ENCODE assay signal across 1 cellular context in the genomic region with DNA sequence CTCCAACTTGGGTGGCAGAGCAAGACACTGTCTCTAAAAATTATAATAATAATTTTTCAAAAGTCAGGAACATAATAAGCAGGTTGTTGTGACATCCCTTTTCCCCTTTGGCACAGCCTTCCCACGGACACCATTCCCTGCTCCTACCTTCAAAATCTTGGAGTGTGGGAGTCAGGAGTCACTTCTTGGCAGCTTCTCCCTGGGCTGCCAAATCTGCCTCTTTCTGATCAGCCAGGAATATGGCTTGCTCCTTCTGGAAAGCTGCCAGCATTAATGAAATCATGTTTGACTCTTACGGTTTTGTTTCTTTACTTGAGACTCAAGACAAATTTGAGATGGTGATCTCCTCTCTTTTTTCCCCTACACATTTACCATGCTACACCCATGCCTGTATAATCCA.
TF ChIP-seq lines count a peak whose summit lies in the region.

No MANE protein-coding gene starts in this region.

TF ChIP-seq in IMR-90, 13 proteins besides CTCF, POLR2A, EP300 and RAD21:
- TF ChIP-seq RFX5 (IDR thresholded peaks at IDR 0.05; ENCODE audit: low read depth, low read length) (no peak), FOS (IDR thresholded peaks at IDR 0.05; ENCODE audit: low read depth, low read length) (no peak), MXI1 (IDR thresholded peaks at IDR 0.05; ENCODE audit: borderline replicate concordance, low read depth, low read length) (no peak), CHD1 (IDR thresholded peaks at IDR 0.05; ENCODE audit: low read depth, low read length) (no peak), RCOR1 (IDR thresholded peaks at IDR 0.05; ENCODE audit: insufficient replicate concordance, low read length) (no peak), CEBPB (IDR thresholded peaks at IDR 0.05; ENCODE audit: low read depth, low read length) (no peak), BHLHE40 (IDR thresholded peaks at IDR 0.05; ENCODE audit: low read depth, low read length) (no peak), MAZ (IDR thresholded peaks at IDR 0.05; ENCODE audit: borderline replicate concordance, low read depth, low read length) (no peak), MAFK (IDR thresholded peaks at IDR 0.05; ENCODE audit: low read depth, low read length) (no peak), SMC3 (IDR thresholded peaks at IDR 0.05; ENCODE audit: low read depth, low read length) (no peak), NFE2L2 (IDR thresholded peaks at IDR 0.05; ENCODE audit: low read depth, low read length) (no peak)
- TF ChIP-seq, protein P1, sequence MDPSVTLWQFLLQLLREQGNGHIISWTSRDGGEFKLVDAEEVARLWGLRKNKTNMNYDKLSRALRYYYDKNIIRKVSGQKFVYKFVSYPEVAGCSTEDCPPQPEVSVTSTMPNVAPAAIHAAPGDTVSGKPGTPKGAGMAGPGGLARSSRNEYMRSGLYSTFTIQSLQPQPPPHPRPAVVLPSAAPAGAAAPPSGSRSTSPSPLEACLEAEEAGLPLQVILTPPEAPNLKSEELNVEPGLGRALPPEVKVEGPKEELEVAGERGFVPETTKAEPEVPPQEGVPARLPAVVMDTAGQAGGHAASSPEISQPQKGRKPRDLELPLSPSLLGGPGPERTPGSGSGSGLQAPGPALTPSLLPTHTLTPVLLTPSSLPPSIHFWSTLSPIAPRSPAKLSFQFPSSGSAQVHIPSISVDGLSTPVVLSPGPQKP (IDR thresholded peaks at IDR 0.05; ENCODE audit: borderline replicate concordance, low read depth, low read length) = no peak
- TF ChIP-seq, protein P2, sequence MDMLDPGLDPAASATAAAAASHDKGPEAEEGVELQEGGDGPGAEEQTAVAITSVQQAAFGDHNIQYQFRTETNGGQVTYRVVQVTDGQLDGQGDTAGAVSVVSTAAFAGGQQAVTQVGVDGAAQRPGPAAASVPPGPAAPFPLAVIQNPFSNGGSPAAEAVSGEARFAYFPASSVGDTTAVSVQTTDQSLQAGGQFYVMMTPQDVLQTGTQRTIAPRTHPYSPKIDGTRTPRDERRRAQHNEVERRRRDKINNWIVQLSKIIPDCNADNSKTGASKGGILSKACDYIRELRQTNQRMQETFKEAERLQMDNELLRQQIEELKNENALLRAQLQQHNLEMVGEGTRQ (IDR thresholded peaks at IDR 0.05; ENCODE audit: low read depth, low read length) = no peak
